ENCODE assay signal across 1 cellular context in genomic region chr13:25301347-25302113, GRCh38.
TF ChIP-seq lines count a peak whose summit lies in the region.

A gene with protein sequence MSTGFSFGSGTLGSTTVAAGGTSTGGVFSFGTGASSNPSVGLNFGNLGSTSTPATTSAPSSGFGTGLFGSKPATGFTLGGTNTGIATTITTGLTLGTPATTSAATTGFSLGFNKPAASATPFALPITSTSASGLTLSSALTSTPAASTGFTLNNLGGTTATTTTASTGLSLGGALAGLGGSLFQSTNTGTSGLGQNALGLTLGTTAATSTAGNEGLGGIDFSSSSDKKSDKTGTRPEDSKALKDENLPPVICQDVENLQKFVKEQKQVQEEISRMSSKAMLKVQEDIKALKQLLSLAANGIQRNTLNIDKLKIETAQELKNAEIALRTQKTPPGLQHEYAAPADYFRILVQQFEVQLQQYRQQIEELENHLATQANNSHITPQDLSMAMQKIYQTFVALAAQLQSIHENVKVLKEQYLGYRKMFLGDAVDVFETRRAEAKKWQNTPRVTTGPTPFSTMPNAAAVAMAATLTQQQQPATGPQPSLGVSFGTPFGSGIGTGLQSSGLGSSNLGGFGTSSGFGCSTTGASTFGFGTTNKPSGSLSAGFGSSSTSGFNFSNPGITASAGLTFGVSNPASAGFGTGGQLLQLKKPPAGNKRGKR (plus strand): TSS chr13:25301625. CDS start chr13:25301774, 149 bp downstream.

TF ChIP-seq in HEK293, 187 proteins besides CTCF, POLR2A, EP300 and RAD21 (continued from another document and continues in another):
- TF ChIP-seq PRDM10 (tag by site-specific recombination; IDR thresholded peaks at IDR 0.05) (peak; percentile 67), ZNF19 (tag by site-specific recombination; IDR thresholded peaks at IDR 0.05; ENCODE audit: low read depth) (no peak), ZNF211 (tag by site-specific recombination; IDR thresholded peaks at IDR 0.05; ENCODE audit: low read depth) (no peak), ELK4 (IDR thresholded peaks at IDR 0.05; ENCODE audit: borderline replicate concordance, low read depth, low read length) (peak; percentile 84; the same call in 1 of the 2 replicates), ZNF600 (tag by site-specific recombination; IDR thresholded peaks at IDR 0.05) (peak; percentile 67), ZNF660 (tag by site-specific recombination; IDR thresholded peaks at IDR 0.05) (peak; percentile 57; the same call in 1 of the 2 replicates), ZSCAN4 (tag by site-specific recombination; IDR thresholded peaks at IDR 0.05) (no peak), ZFP69B (tag by site-specific recombination; IDR thresholded peaks at IDR 0.05) (peak; percentile 81), ZNF639 (tag by site-specific recombination; IDR thresholded peaks at IDR 0.05) (0 out of 2 replicates have a peak, but pooled peaks have one; percentile 19), ZNF830 (tag by site-specific recombination; IDR thresholded peaks at IDR 0.05; ENCODE audit: low read depth) (no peak), ZNF335 (tag by site-specific recombination; conservative IDR thresholded peaks at IDR 0.05) (peak; percentile 88), ZNF776 (tag by site-specific recombination; IDR thresholded peaks at IDR 0.05; ENCODE audit: borderline replicate concordance) (no peak), KLF1 (tag by site-specific recombination; IDR thresholded peaks at IDR 0.05) (0 out of 2 replicates have a peak, but pooled peaks have one; percentile 17), ZNF596 (tag by site-specific recombination; IDR thresholded peaks at IDR 0.05) (no peak), ZNF624 (tag by site-specific recombination; IDR thresholded peaks at IDR 0.05) (no peak), PRDM1 (tag by site-specific recombination; IDR thresholded peaks at IDR 0.05) (no peak; the same call in 1 of the 2 replicates), ZNF664 (tag by site-specific recombination; IDR thresholded peaks at IDR 0.05) (no peak), ZBTB17 (tag by site-specific recombination; IDR thresholded peaks at IDR 0.05) (peak; percentile 78), ZBTB48 (tag by site-specific recombination; IDR thresholded peaks at IDR 0.05) (no peak), EGR2 (tag by site-specific recombination; IDR thresholded peaks at IDR 0.05; ENCODE audit: low read depth) (peak; percentile 51), ZNF530 (tag by site-specific recombination; IDR thresholded peaks at IDR 0.05; ENCODE audit: low read depth) (no peak), ZNF76 (tag by site-specific recombination; IDR thresholded peaks at IDR 0.05; ENCODE audit: borderline replicate concordance, low read depth) (peak; percentile 86), ZNF837 (tag by site-specific recombination; IDR thresholded peaks at IDR 0.05) (no peak), ZBTB44 (tag by site-specific recombination; IDR thresholded peaks at IDR 0.05) (no peak), SP2 (tag by site-specific recombination; IDR thresholded peaks at IDR 0.05) (peak; percentile 78), SP7 (tag by site-specific recombination; IDR thresholded peaks at IDR 0.05) (peak; percentile 62), GLIS2 (tag by site-specific recombination; IDR thresholded peaks at IDR 0.05) (peak; percentile 54), ZNF324 (tag by site-specific recombination; IDR thresholded peaks at IDR 0.05) (peak; percentile 71; the same call in 1 of the 2 replicates), ZNF585B (tag by site-specific recombination; IDR thresholded peaks at IDR 0.05) (no peak), ZNF501 (tag by site-specific recombination; IDR thresholded peaks at IDR 0.05) (peak; percentile 78), MEIS1 (CRISPR knock-in tag; IDR thresholded peaks at IDR 0.05; ENCODE audit: borderline replicate concordance) (no peak), ZNF311 (tag by site-specific recombination; IDR thresholded peaks at IDR 0.05; ENCODE audit: borderline replicate concordance) (no peak), GLI4 (tag by site-specific recombination; IDR thresholded peaks at IDR 0.05) (peak; percentile 47; the same call in 1 of the 2 replicates), IKZF3 (tag by site-specific recombination; IDR thresholded peaks at IDR 0.05) (0 out of 2 replicates have a peak, but pooled peaks have one; percentile 6), KLF8 (tag by site-specific recombination; IDR thresholded peaks at IDR 0.05) (peak; percentile 51; the same call in 1 of the 2 replicates), ZNF157 (tag by site-specific recombination; IDR thresholded peaks at IDR 0.05) (no peak), GLIS1 (tag by site-specific recombination; IDR thresholded peaks at IDR 0.05) (peak; percentile 44)
- TF ChIP-seq, protein P1, sequence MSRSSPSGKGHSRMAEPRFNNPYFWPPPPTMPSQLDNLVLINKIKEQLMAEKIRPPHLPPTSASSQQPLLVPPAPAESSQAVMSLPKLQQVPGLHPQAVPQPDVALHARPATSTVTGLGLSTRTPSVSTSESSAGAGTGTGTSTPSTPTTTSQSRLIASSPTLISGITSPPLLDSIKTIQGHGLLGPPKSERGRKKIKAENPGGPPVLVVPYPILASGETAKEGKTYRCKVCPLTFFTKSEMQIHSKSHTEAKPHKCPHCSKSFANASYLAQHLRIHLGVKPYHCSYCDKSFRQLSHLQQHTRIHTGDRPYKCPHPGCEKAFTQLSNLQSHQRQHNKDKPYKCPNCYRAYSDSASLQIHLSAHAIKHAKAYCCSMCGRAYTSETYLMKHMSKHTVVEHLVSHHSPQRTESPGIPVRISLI (tag by site-specific recombination; IDR thresholded peaks at IDR 0.05) = no peak
- TF ChIP-seq, protein P2, sequence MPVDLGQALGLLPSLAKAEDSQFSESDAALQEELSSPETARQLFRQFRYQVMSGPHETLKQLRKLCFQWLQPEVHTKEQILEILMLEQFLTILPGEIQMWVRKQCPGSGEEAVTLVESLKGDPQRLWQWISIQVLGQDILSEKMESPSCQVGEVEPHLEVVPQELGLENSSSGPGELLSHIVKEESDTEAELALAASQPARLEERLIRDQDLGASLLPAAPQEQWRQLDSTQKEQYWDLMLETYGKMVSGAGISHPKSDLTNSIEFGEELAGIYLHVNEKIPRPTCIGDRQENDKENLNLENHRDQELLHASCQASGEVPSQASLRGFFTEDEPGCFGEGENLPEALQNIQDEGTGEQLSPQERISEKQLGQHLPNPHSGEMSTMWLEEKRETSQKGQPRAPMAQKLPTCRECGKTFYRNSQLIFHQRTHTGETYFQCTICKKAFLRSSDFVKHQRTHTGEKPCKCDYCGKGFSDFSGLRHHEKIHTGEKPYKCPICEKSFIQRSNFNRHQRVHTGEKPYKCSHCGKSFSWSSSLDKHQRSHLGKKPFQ (tag by site-specific recombination; IDR thresholded peaks at IDR 0.05) = no peak
- TF ChIP-seq, protein P3, sequence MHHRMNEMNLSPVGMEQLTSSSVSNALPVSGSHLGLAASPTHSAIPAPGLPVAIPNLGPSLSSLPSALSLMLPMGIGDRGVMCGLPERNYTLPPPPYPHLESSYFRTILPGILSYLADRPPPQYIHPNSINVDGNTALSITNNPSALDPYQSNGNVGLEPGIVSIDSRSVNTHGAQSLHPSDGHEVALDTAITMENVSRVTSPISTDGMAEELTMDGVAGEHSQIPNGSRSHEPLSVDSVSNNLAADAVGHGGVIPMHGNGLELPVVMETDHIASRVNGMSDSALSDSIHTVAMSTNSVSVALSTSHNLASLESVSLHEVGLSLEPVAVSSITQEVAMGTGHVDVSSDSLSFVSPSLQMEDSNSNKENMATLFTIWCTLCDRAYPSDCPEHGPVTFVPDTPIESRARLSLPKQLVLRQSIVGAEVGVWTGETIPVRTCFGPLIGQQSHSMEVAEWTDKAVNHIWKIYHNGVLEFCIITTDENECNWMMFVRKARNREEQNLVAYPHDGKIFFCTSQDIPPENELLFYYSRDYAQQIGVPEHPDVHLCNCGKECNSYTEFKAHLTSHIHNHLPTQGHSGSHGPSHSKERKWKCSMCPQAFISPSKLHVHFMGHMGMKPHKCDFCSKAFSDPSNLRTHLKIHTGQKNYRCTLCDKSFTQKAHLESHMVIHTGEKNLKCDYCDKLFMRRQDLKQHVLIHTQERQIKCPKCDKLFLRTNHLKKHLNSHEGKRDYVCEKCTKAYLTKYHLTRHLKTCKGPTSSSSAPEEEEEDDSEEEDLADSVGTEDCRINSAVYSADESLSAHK (tag by site-specific recombination; IDR thresholded peaks at IDR 0.05) = no peak
- TF ChIP-seq, protein P4, sequence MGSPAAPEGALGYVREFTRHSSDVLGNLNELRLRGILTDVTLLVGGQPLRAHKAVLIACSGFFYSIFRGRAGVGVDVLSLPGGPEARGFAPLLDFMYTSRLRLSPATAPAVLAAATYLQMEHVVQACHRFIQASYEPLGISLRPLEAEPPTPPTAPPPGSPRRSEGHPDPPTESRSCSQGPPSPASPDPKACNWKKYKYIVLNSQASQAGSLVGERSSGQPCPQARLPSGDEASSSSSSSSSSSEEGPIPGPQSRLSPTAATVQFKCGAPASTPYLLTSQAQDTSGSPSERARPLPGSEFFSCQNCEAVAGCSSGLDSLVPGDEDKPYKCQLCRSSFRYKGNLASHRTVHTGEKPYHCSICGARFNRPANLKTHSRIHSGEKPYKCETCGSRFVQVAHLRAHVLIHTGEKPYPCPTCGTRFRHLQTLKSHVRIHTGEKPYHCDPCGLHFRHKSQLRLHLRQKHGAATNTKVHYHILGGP (tag by site-specific recombination; IDR thresholded peaks at IDR 0.05) = no peak
- TF ChIP-seq, protein P5, sequence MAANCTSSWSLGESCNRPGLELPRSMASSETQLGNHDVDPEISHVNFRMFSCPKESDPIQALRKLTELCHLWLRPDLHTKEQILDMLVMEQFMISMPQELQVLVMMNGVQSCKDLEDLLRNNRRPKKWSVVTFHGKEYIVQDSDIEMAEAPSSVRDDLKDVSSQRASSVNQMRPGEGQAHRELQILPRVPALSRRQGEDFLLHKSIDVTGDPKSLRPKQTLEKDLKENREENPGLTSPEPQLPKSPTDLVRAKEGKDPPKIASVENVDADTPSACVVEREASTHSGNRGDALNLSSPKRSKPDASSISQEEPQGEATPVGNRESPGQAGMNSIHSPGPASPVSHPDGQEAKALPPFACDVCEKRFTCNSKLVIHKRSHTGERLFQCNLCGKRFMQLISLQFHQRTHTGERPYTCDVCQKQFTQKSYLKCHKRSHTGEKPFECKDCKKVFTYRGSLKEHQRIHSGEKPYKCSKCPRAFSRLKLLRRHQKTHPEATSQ (tag by site-specific recombination; IDR thresholded peaks at IDR 0.05) = no peak
